In the genomic region with DNA sequence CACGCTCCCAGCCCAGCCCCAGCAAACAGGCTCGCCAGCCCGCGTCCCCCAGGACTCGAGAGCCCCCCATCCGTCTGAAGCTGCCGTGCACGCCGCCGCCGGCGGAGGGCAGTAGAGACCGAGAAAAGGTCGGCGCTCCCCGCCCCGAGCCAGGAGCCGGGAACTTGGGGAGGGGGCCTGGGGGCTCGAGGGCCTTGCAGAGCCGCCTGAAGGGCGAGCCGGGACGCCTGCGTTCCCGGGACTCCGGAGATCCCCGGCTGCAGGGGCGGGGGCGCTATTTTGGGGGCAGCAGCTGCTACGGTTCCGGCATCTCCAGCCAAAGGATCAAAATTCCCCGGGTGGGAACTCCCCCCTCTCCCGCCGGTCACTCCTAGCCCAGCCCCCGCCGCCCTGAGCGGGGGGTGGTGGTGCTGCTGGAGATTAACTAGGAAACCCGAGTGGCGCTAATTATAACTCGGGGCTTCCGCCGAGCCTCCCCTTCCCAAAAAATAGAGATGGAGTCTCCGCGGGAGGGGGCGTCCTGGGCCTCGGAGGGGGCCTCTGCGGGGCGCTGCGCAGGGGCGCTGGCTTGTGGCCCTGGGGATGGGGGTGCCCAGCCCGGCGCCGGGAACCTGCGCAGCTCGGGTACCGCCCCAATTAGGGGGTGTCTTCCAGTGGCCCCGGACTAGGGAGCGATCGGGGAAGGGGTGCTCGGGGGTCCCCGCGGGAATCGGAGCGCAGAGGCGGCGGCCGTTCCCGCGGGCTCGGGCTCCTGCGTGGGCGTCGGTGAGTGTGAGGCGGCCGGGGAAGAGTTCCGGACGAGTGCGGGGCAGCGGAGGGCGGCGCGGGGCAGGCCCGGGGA, we compare ENCODE assay signal across 8 cellular contexts. TPM values are rescaled to one million over a fixed set of nuclear protein-coding genes. Genes with fewer than 3 reads are reported as not detected.
DNase-seq lines count a peak whose midpoint lies in the region; ATAC-seq and TF ChIP-seq lines count a peak whose summit lies in the region.

No MANE protein-coding gene starts in this region.

- H3K27me3 Mint-ChIP-seq in H9 (ENCODE audit: low read depth) (peaks cover 25% of the 10 kb centered on the region), mesothelial cell of epicardium (ENCODE audit: low read depth) (peaks cover 21% of the 10 kb centered on the region)

- H3K4me1 Mint-ChIP-seq in H9 (peaks cover 24 to 25% of the 10 kb centered on the region in 2 experiments), mesothelial cell of epicardium (peaks cover 33% of the 10 kb centered on the region)

- H3K4me1 ChIP-seq in H9 (ENCODE audit: insufficient read depth, low read length) (peaks cover 2% of the 10 kb centered on the region; the same call in 1 of the 2 replicates), thymus (ENCODE audit: control insufficient read depth, insufficient read depth, low read length) (peaks cover 15% of the 10 kb centered on the region)

- no peak overlapping the region for H3K27ac ChIP-seq in H9 (ENCODE audit: insufficient read length, low read depth, low read length)
- no peak overlapping the region for H3K27ac ChIP-seq in thymus (ENCODE audit: low read depth)

- H3K23ac ChIP-seq in H9 (ENCODE audit: insufficient read length, low read depth, low read length): no peak overlapping the region

- H3K14ac ChIP-seq in H9 (ENCODE audit: insufficient read depth, low read length): no peak overlapping the region

- H3K27me3 ChIP-seq in H9 (ENCODE audit: insufficient read depth, low read length) (peaks cover 7% of the 10 kb centered on the region), thymus (ENCODE audit: control insufficient read depth, insufficient read depth) (peaks cover 73% of the 10 kb centered on the region)

- H3K9ac ChIP-seq in H9 (ENCODE audit: extremely low read depth, insufficient read length, low read length): no peak overlapping the region

- H3K9me3 ChIP-seq in H9 (ENCODE audit: control insufficient read depth, low read depth, low read length) (no peaks in the 10 kb centered on the region), thymus (ENCODE audit: control insufficient read depth) (no peaks in the 10 kb centered on the region)

- H3T11ph ChIP-seq in H9 (ENCODE audit: low read length): no peak overlapping the region

- no peak overlapping the region for H2AK5ac ChIP-seq in H9 (ENCODE audit: insufficient read length, low read length)

- peaks cover 27% of the 10 kb centered on the region for H3K23me2 ChIP-seq in H9 (ENCODE audit: insufficient read length, low read depth, low read length, poor library complexity, severe bottlenecking)

- no peak overlapping the region for H2BK12ac ChIP-seq in H9 (ENCODE audit: insufficient read length, low read depth, low read length)

- no peak overlapping the region for H2BK20ac ChIP-seq in H9 (ENCODE audit: low read depth, low read length, poor library complexity, severe bottlenecking)

- H3K56ac ChIP-seq in H9 (ENCODE audit: insufficient read length, low read depth, low read length): no peak overlapping the region

- no peak overlapping the region for H4K5ac ChIP-seq in H9 (ENCODE audit: insufficient read length, low read depth, low read length)

- H3K18ac ChIP-seq in H9 (ENCODE audit: insufficient read length, low read depth, low read length): no peak overlapping the region

- peak overlapping the region; percentile 42 for H3K4me3 ChIP-seq in thymus (ENCODE audit: low read length)

- peak overlapping the region; percentile 54 to 71 for H3K4me3 Mint-ChIP-seq in H9
- peak overlapping the region; percentile 66 for H3K4me3 Mint-ChIP-seq in mesothelial cell of epicardium

- no peak overlapping the region for H4K8ac ChIP-seq in H9 (replicated peaks; ENCODE audit: insufficient read length, low read depth, low read length)

- H3K79me1 ChIP-seq in H9 (ENCODE audit: insufficient read depth, low read depth, low read length, poor library complexity, severe bottlenecking): no peaks in the 10 kb centered on the region

- H4K91ac ChIP-seq in H9 (ENCODE audit: insufficient read length, low read depth, low read length): no peak overlapping the region

- peak; percentile 94 for TF ChIP-seq CTCF in H9 (conservative IDR thresholded peaks at IDR 0.05)
- TF ChIP-seq CTCF in mesothelial cell of epicardium (IDR thresholded peaks at IDR 0.05; ENCODE audit: unreplicated experiment): peak; percentile 92

- H3K36me3 Mint-ChIP-seq in H9 (ENCODE audit: insufficient read depth in 1 of 3, low read depth in 3 of 3) (no peaks in the 10 kb centered on the region), mesothelial cell of epicardium (no peaks in the 10 kb centered on the region)

- no peak overlapping the region for H2BK5ac ChIP-seq in H9 (ENCODE audit: insufficient read length, low read length)

- peak overlapping the region; percentile 33 for H3K4me2 ChIP-seq in H9 (ENCODE audit: insufficient read depth, insufficient read length, low read length)

- DNase-seq in AG20443 (ENCODE audit: low spot score) (peak; percentile 64), H9 (peak; percentile 80), mesothelial cell of epicardium (ENCODE audit: low spot score in 2 of 2, unreplicated experiment in 2 of 2) (peak; percentile 63 to 92), GF-D8 (lab: John Stamatoyannopoulos, UW) (no peak)
- DNase-seq in activated CD4-positive, alpha-beta T cell treated with anti-CD3 and anti-CD28 coated beads for 1 hour: peak; percentile 40
- peak; percentile 50 for DNase-seq in effector CD4-positive, alpha-beta T cell

- no peaks in the 10 kb centered on the region for H3K79me2 ChIP-seq in H9 (ENCODE audit: insufficient read depth, low read length)

- H2BK120ac ChIP-seq in H9 (ENCODE audit: low read depth, low read length, poor library complexity, severe bottlenecking): no peak overlapping the region

- no peaks in the 10 kb centered on the region for H3K36me3 ChIP-seq in thymus (ENCODE audit: control insufficient read depth, insufficient read depth)

- no peak overlapping the region for H2AFZ ChIP-seq in H9 (ENCODE audit: low read length)

- no peaks in the 10 kb centered on the region for H4K20me1 ChIP-seq in H9 (ENCODE audit: control insufficient read depth, insufficient read depth, insufficient read length)

- no peak overlapping the region for H2BK15ac ChIP-seq in H9 (ENCODE audit: low read depth, low read length)

- H3K9me3 Mint-ChIP-seq in H9 (no peaks in the 10 kb centered on the region; a peak in 2 of 5 replicates), mesothelial cell of epicardium (no peaks in the 10 kb centered on the region)

- WGBS in H9 (ENCODE audit: extremely low coverage, insufficient read length, low lambda C conversion rate): no CpG with 5 or more reads among the region's 83 CpGs
- WGBS in thymus: 1% methylated on average over 83 of the region's 83 CpGs

- no peak for ATAC-seq in GM18498 (IDR thresholded peaks at IDR 0.05; ENCODE audit: unreplicated experiment)

- no peak overlapping the region for H3K4ac ChIP-seq in H9 (ENCODE audit: low read depth, low read length)

- H3K27ac Mint-ChIP-seq in H9 (no peak overlapping the region), mesothelial cell of epicardium (no peak overlapping the region)

RNA-seq across cellular contexts. Expression of a gene that starts 0.6 kb away (rescaled TPM):
- total RNA-seq in H9 (2021) (5.7 and 7.0 TPM in 2 replicates), mesothelial cell of epicardium (9.2 to 10.4 TPM (median 9.6 TPM) in 3 replicates)
- 7.9 TPM for polyA plus RNA-seq in thymus

RNA-seq across cellular contexts. Expression of a gene that starts 5.6 kb away (rescaled TPM):
- 4.3 and 4.6 TPM in 2 replicates for total RNA-seq in H9 (2021)
- 6.0 to 8.0 TPM (median 6.4 TPM) in 3 replicates for total RNA-seq in mesothelial cell of epicardium
- polyA plus RNA-seq in thymus: 3.6 TPM

RNA-seq across cellular contexts. Expression of a gene that starts 20.2 kb away (rescaled TPM):
- total RNA-seq in H9 (2021): 373 and 382 TPM in 2 replicates
- 229 to 245 TPM (median 240 TPM) in 3 replicates for total RNA-seq in mesothelial cell of epicardium
- polyA plus RNA-seq in thymus: 120 TPM

RNA-seq across cellular contexts. Expression of a gene that starts 27.9 kb away (rescaled TPM):
- total RNA-seq in H9 (2021): 120 and 122 TPM in 2 replicates
- 101 to 109 TPM (median 107 TPM) in 3 replicates for total RNA-seq in mesothelial cell of epicardium
- polyA plus RNA-seq in thymus: 26.1 TPM

RNA-seq across cellular contexts. Expression of a gene that starts 42.6 kb away (rescaled TPM):
- 42.3 and 43.0 TPM in 2 replicates for total RNA-seq in H9 (2021)
- total RNA-seq in mesothelial cell of epicardium: 30.9 to 39.1 TPM (median 37.5 TPM) in 3 replicates
- 48.0 TPM for polyA plus RNA-seq in thymus
